ENCODE assay signal across 1 cellular context in genomic region chr7:7870590-7870989, GRCh38.
TF ChIP-seq lines count a peak whose summit lies in the region.

No MANE protein-coding gene starts in this region.

TF ChIP-seq in GM23338, 12 proteins besides CTCF, POLR2A, EP300 and RAD21 (continued from another document):
- TF ChIP-seq ZNF462 (CRISPR knock-in tag; IDR thresholded peaks at IDR 0.05) (no peak), ETS1 (IDR thresholded peaks at IDR 0.05) (no peak), ZNF331 (CRISPR knock-in tag; IDR thresholded peaks at IDR 0.05; ENCODE audit: low read depth) (no peak), JUNB (IDR thresholded peaks at IDR 0.05; ENCODE audit: unreplicated experiment) (no peak), NANOG (IDR thresholded peaks at IDR 0.05; ENCODE audit: borderline replicate concordance) (no peak), POLR2AphosphoS5 (IDR thresholded peaks at IDR 0.05; ENCODE audit: low read depth) (no peak), ZNF114 (CRISPR knock-in tag; IDR thresholded peaks at IDR 0.05) (no peak)
